ENCODE assay signal across 1 cellular context in the genomic region with DNA sequence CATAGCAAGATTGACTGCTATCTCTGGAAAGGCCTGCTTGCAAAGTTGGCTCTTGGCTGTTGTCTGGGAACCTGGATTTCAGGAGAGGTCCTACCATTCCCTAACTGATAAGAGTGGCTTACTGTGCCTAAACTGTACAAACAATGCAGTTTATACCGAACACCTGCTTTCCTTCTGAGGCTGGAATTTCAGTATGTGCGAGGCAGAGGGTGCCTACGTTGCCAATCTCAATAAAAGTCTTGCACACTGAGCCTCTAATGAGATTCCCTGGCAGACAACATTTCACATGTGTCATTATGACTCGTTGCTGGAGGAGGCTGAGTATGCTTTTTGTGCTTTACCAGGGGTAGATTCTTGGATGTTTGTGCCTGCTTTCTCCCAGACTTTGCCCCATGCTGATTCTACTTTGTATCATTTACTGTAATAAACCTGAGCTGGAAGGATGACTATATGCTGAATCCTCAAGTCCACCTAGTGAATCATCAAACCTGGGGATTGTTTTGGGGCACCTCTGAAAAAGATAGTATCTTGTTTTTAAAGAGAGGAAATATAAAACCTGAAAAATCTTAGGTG.
TF ChIP-seq lines count a peak whose summit lies in the region.

No MANE protein-coding gene starts in this region.

TF ChIP-seq in H1, 55 proteins besides CTCF, POLR2A, EP300 and RAD21:
- no peak for TF ChIP-seq SIX5 (IDR thresholded peaks at IDR 0.05; ENCODE audit: low read depth, low read length)
- no peak for TF ChIP-seq BACH1 (IDR thresholded peaks at IDR 0.05; ENCODE audit: low read length)
- no peak for TF ChIP-seq TAF7 (optimal IDR thresholded peaks at IDR 0.05; ENCODE audit: borderline replicate concordance, low read depth, low read length)
- no peak for TF ChIP-seq PHF8 (conservative IDR thresholded peaks at IDR 0.05; ENCODE audit: low read depth, low read length)
- no peak for TF ChIP-seq CHD2 (IDR thresholded peaks at IDR 0.05; ENCODE audit: low read length)
- TF ChIP-seq GTF2F1 (IDR thresholded peaks at IDR 0.05; ENCODE audit: borderline replicate concordance, low read depth, low read length): no peak
- TF ChIP-seq, protein P1, sequence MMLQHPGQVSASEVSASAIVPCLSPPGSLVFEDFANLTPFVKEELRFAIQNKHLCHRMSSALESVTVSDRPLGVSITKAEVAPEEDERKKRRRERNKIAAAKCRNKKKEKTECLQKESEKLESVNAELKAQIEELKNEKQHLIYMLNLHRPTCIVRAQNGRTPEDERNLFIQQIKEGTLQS (IDR thresholded peaks at IDR 0.05; ENCODE audit: insufficient read depth, low read depth, low read length): no peak
- TF ChIP-seq POU5F1 (IDR thresholded peaks at IDR 0.05; ENCODE audit: low read depth, low read length): no peak
- TF ChIP-seq HDAC2 (IDR thresholded peaks at IDR 0.05; ENCODE audit: borderline replicate concordance in 1 of 2, low read depth in 2 of 2, low read length in 2 of 2): no peak
- no peak for TF ChIP-seq CEBPB (IDR thresholded peaks at IDR 0.05; ENCODE audit: low read depth, low read length)
- TF ChIP-seq CREB1 (IDR thresholded peaks at IDR 0.05): no peak
